Comparison of ENCODE assay signal across 17 cellular contexts in the genomic region with DNA sequence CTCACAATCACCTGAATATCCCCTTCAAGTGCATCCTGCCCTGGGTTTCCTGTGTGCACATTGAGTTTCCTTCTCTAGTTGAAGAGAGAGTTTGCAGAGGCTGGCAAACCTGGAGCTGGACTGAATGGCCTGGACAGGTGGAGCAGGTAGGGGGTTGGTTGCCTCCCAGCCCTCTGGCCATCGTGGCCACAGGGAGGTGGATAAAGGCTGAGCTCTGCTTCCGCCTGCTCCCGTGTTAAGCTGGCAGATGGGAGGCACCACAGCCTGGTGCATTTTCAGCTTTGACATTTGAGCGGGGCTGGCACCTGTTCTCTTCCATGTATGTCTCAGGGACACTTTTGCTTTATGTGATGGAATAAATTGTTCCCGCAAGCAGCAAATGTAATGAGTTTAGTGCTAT. TPM values are rescaled to one million over a fixed set of nuclear protein-coding genes. Genes with fewer than 3 reads are reported as not detected.
DNase-seq lines count a peak whose midpoint lies in the region; ATAC-seq and TF ChIP-seq lines count a peak whose summit lies in the region.
"Had no signal": no experiment of that assay in that cellular context is flagged by ENCODE, and none has a peak within 500 bp of the region (broad histone marks: within the 10 kb centered on the region; RNA-seq: fewer than 3 reads in every experiment).

No MANE protein-coding gene starts in this region.

- CTCF ChIA-PET in GM10248 (lab: Yijun Ruan, JAX): interaction anchor here (0.8 to 3.7 kb wide), 8 partner anchors 10 to 115 kb away, joined by 3 to 28 read pairs (median 3); no protein-coding TSS in a partner anchor

- DNase-seq in activated CD4-positive, alpha-beta T cell treated with anti-CD3 and anti-CD28 coated beads, Interleukin-2, amount 10 ng/mL, durations not matched to agents 24 days and 14 days: peak; percentile 62
- no peak for DNase-seq in activated CD4-positive, alpha-beta T cell treated with anti-CD3 and anti-CD28 coated beads for 1 hour
- DNase-seq in NCI-H2171 (lab: John Stamatoyannopoulos, UW) (peak; percentile 49), cerebellum (ENCODE audit: low spot score) (peak; percentile 90), uterus (no peak), GM10248 (ENCODE audit: extremely low spot score) (no peak)
- DNase-seq: activated CD4-positive, alpha-beta memory T cell treated with anti-CD3 and anti-CD28 coated beads for 36 hours; cortex of kidney; MM.1S; NK-92 treated with Interleukin-12 subunit alpha and Interleukin-12 subunit beta, amount 100 ng/mL, for 24 hours; stimulated activated CD4-positive, alpha-beta T cell treated with anti-CD3 and anti-CD28 coated beads, Interleukin-2, amount 100 ng/mL, for 24 hours; stimulated activated CD8-positive, alpha-beta memory T cell treated with anti-CD3 and anti-CD28 coated beads, Interleukin-4, amount 100 ng/mL, for 48 hours had no signal

- peak overlapping the region; percentile 34 for H3K27ac Mint-ChIP-seq in activated CD4-positive, alpha-beta T cell treated with anti-CD3 and anti-CD28 coated beads, Interleukin-2, amount 10 ng/mL, durations not matched to agents 24 days and 14 days
- H3K27ac Mint-ChIP-seq: activated CD4-positive, alpha-beta memory T cell treated with anti-CD3 and anti-CD28 coated beads for 36 hours had no signal

- POLR2A ChIA-PET in GM10248 (lab: Yijun Ruan, JAX): no interaction called here

- TF ChIP-seq CTCF in uterus (IDR thresholded peaks at IDR 0.05) (no peak), GM10248 (IDR thresholded peaks at IDR 0.05; ENCODE audit: control extremely low read depth, extremely low read depth, low read depth, missing control alignments) (no peak)

- peak overlapping the region; percentile 89 to 91 for H3K27ac ChIP-seq in uterus
- H3K27ac ChIP-seq: GM23248, SJSA1 had no signal

- H3K27me3 ChIP-seq in uterus: no peaks in the 10 kb centered on the region
- H3K27me3 ChIP-seq: SJSA1 had no signal

- no peak for TF ChIP-seq POLR2A in uterus (IDR thresholded peaks at IDR 0.05)

- peaks cover 35% of the 10 kb centered on the region for H3K36me3 Mint-ChIP-seq in activated CD4-positive, alpha-beta T cell treated with anti-CD3 and anti-CD28 coated beads, Interleukin-2, amount 10 ng/mL, durations not matched to agents 24 days and 14 days (ENCODE audit: low read depth)

- ATAC-seq in GM21529 (IDR thresholded peaks at IDR 0.05; ENCODE audit: unreplicated experiment) (no peak), HG02623 (IDR thresholded peaks at IDR 0.05; ENCODE audit: unreplicated experiment) (no peak)
- ATAC-seq: right cardiac atrium had no signal

- peaks cover 88% of the 10 kb centered on the region for H3K4me1 Mint-ChIP-seq in activated CD4-positive, alpha-beta T cell treated with anti-CD3 and anti-CD28 coated beads, Interleukin-2, amount 10 ng/mL, durations not matched to agents 24 days and 14 days

- H3K4me3 Mint-ChIP-seq in activated CD4-positive, alpha-beta T cell treated with anti-CD3 and anti-CD28 coated beads, Interleukin-2, amount 10 ng/mL, durations not matched to agents 24 days and 14 days: no peak overlapping the region
- H3K4me3 Mint-ChIP-seq: activated CD4-positive, alpha-beta memory T cell treated with anti-CD3 and anti-CD28 coated beads for 36 hours had no signal

- H3K36me3 ChIP-seq in uterus: no peaks in the 10 kb centered on the region

- H3K9me3 Mint-ChIP-seq in activated CD4-positive, alpha-beta T cell treated with anti-CD3 and anti-CD28 coated beads, Interleukin-2, amount 10 ng/mL, durations not matched to agents 24 days and 14 days: no peaks in the 10 kb centered on the region
- H3K9me3 Mint-ChIP-seq: activated CD4-positive, alpha-beta memory T cell treated with anti-CD3 and anti-CD28 coated beads for 36 hours had no signal

- intact Hi-C loops in activated CD4-positive, alpha-beta T cell treated with anti-CD3 and anti-CD28 coated beads, Interleukin-2, amount 10 ng/mL, durations not matched to agents 24 days and 14 days (cut with micrococcal nuclease): loop anchor here (1.0 kb wide), 1 partner anchor 11 kb away; a partner anchor contains a TSS
- intact Hi-C loops in uterus (cut with DNase I; ENCODE audit: low total_unique reads): no loop called here

- H3K9me3 ChIP-seq in uterus: no peaks in the 10 kb centered on the region
- H3K9me3 ChIP-seq: SJSA1 had no signal

- H3K27me3 Mint-ChIP-seq in activated CD4-positive, alpha-beta T cell treated with anti-CD3 and anti-CD28 coated beads, Interleukin-2, amount 10 ng/mL, durations not matched to agents 24 days and 14 days: no peaks in the 10 kb centered on the region
- H3K27me3 Mint-ChIP-seq: activated CD4-positive, alpha-beta memory T cell treated with anti-CD3 and anti-CD28 coated beads for 36 hours had no signal

- H3K4me1 ChIP-seq in uterus: peaks cover 10 to 21% of the 10 kb centered on the region in 2 donors

- no peak overlapping the region for H3K4me3 ChIP-seq in uterus
- H3K4me3 ChIP-seq: GM23248, SJSA1 had no signal

RNA-seq across cellular contexts. Expression of a gene that starts 11.1 kb away (rescaled TPM):
- total RNA-seq in activated CD4-positive, alpha-beta T cell treated with anti-CD3 and anti-CD28 coated beads, Interleukin-2, amount 10 ng/mL, durations not matched to agents 24 days and 14 days: 501 and 510 TPM in 2 replicates
- total RNA-seq in cerebellum: 20.0 TPM
- 100 to 1,000 TPM in 1 of 4 donors, 10 to 100 TPM in 3; 29.6 to 139 (median 53.1) TPM for total RNA-seq in uterus

Comparison
In these comparisons a context has a peak if more than half of its experiments do, and no peak if none do; other contexts are left out.
1. DNase-seq: peak in activated CD4-positive, alpha-beta T cell treated with anti-CD3 and anti-CD28 coated beads, Interleukin-2, amount 10 ng/mL, durations not matched to agents 24 days and 14 days (single experiment), NCI-H2171 (single experiment) and cerebellum (single experiment); none in activated CD4-positive, alpha-beta T cell treated with anti-CD3 and anti-CD28 coated beads for 1 hour (single experiment), uterus (0 of 2) and GM10248 (single experiment).